ENCODE assay signal across 8 cellular contexts in the genomic region with DNA sequence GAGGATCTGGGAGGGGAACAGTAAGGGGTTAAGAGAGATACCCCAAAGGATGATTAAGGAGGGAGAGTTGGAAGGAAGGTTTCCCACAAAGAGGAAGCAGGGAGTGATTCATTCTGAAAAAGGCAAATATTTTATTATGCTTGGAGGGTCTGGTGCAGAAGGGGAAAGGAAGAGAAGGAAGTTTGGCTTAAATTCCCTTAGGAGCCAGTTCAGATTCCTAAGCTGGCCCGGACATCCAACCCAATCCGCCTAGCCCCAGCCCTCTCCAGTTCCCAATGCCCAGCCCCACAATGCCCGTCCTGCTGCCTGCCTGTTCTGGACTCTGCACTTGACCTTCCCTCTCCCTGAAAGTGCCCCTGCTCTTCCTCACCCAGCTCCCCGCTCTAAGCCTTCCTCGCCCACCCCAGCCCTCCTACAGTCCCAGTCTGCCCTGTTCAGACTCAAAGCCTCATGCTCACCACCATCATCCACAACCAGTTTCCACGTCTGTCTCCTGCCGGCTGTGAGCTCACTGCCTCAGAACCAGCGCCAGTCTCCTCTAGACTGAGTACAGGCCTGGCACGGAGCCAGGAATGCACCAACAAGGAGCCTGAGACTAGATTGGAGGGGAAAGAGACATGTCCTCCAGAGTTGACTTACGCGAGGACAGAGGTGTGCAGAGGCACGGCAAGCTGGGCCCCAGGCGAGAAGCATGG. TPM values are rescaled to one million over a fixed set of nuclear protein-coding genes. Genes with fewer than 3 reads are reported as not detected.
DNase-seq lines count a peak whose midpoint lies in the region; ATAC-seq and TF ChIP-seq lines count a peak whose summit lies in the region.

No MANE protein-coding gene starts in this region.

- WGBS in heart right ventricle, 2 donors: 27 to 34% methylated on average over 13 of the region's 13 CpGs

- no peak overlapping the region for H3K4me3 ChIP-seq in heart right ventricle

- peaks cover 27 to 96% (median 71%) of the 10 kb centered on the region in 9 donors for H3K4me1 ChIP-seq in heart right ventricle

- no peaks in the 10 kb centered on the region for H3K9me3 ChIP-seq in heart right ventricle

- intact Hi-C loops in heart right ventricle (cut with DNase I) (no loop called here), sciatic nerve (cut with DNase I) (no loop called here)

- peak; percentile 16 to 62 (median 50) for ATAC-seq in heart right ventricle
- peak; percentile 72 for ATAC-seq in sciatic nerve
- no peak for ATAC-seq in GM18511 (IDR thresholded peaks at IDR 0.05; ENCODE audit: unreplicated experiment)
- no peak for ATAC-seq in GM19397 (IDR thresholded peaks at IDR 0.05; ENCODE audit: unreplicated experiment)

- DNase-seq in ELR (ENCODE audit: low read depth) (peak; percentile 76), heart right ventricle (peak; percentile 66 to 77), sciatic nerve (ENCODE audit: low spot score) (peak; percentile 84), RPMI8226 (no peak)
- no peak for DNase-seq in effector CD4-positive, alpha-beta T cell

- TF ChIP-seq CTCF in VCaP (conservative IDR thresholded peaks at IDR 0.05) (no peak), heart right ventricle (IDR thresholded peaks at IDR 0.05) (no peak)

- H3K27me3 ChIP-seq in heart right ventricle: no peaks in the 10 kb centered on the region

- H3K27ac ChIP-seq in VCaP: peak overlapping the region; percentile 91
- peak overlapping the region in 9 of 10 donors; percentile 8 to 85 (median 73) for H3K27ac ChIP-seq in heart right ventricle

- peaks cover 0 to 37% (median 0%) of the 10 kb centered on the region in 9 donors for H3K36me3 ChIP-seq in heart right ventricle

RNA-seq across cellular contexts. Expression of a gene that starts 18.9 kb away (rescaled TPM):
- total RNA-seq in heart right ventricle (100 to 1,000 TPM in 1 of 10 donors, 10 to 100 TPM in 9; 65.6 to 104 (median 77.6) TPM), sciatic nerve (186 TPM)
- 100 to 1,000 TPM in 1 of 2 donors, 10 to 100 TPM in 1; 62.4 to 107 TPM for polyA plus RNA-seq in heart right ventricle

Comparison
In these comparisons a context has a peak if more than half of its experiments do, and no peak if none do; other contexts are left out.
1. DNase-seq: peak in ELR (single experiment), heart right ventricle (2 of 2) and sciatic nerve (single experiment); none in effector CD4-positive, alpha-beta T cell (single experiment) and RPMI8226 (single experiment).
2. ATAC-seq: peak in heart right ventricle (8 of 8) and sciatic nerve (single experiment); none in GM18511 (single experiment) and GM19397 (single experiment).